In genomic region chr7:1843271-1843861, GRCh38 we compare ENCODE assay signal across 1 cellular context.
TF ChIP-seq lines count a peak whose summit lies in the region.

No MANE protein-coding gene starts in this region.

TF ChIP-seq in GM23338, 12 proteins besides CTCF, POLR2A, EP300 and RAD21 (continued from another document):
- no peak for TF ChIP-seq ZNF462 (CRISPR knock-in tag; IDR thresholded peaks at IDR 0.05)
- TF ChIP-seq ZNF331 (CRISPR knock-in tag; IDR thresholded peaks at IDR 0.05; ENCODE audit: low read depth) = no peak
- no peak for TF ChIP-seq ETS1 (IDR thresholded peaks at IDR 0.05)
